Comparison of ENCODE assay signal across 27 cellular contexts in the genomic region with DNA sequence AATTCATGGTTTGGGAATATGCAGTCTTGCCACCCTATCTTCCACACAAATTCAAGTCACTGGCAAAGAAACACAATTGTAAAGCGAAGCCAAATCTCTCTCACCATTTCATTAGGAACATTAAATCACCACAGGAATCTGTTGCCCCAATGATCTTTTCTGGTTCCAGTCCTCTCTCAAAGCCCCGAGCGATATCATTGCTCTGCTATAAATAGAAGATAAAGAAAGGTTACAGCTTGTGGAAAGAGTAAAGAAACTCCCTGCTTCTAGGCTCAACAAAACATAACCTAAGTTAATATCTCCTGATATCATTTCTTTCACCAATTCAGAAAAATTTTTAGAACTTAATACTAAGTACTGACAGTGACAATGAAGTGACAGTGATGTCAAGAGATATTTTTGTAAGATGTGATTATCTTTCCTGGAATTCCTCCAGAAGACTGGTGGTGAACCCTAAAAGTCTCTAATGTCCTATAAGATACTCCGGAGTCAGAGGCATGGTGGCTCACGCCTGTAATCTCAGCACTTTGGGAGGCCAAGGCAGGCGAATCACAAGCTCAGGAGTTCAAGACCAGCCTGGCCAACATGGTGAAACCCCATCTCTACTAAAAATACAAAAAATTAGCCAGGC. TPM values are rescaled to one million over a fixed set of nuclear protein-coding genes. Genes with fewer than 3 reads are reported as not detected.
DNase-seq lines count a peak whose midpoint lies in the region; ATAC-seq, FAIRE-seq and TF ChIP-seq lines count a peak whose summit lies in the region.
"Had no signal": no experiment of that assay in that cellular context is flagged by ENCODE, and none has a peak within 500 bp of the region (broad histone marks: within the 10 kb centered on the region; RNA-seq: fewer than 3 reads in every experiment).

No MANE protein-coding gene starts in this region.

- intact Hi-C loops in heart right ventricle (cut with DNase I) (no loop called here), kidney (cut with DNase I) (no loop called here), transverse colon (cut with DNase I; ENCODE audit: low total_unique reads) (no loop called here)

- H3K9ac ChIP-seq in kidney (ENCODE audit: low read length in 2 of 2), result no peak overlapping the region

- H3K27me3 ChIP-seq in heart right ventricle, result no peaks in the 10 kb centered on the region
- no peaks in the 10 kb centered on the region for H3K27me3 ChIP-seq in osteoblast (ENCODE audit: insufficient read depth, low read length)
- no peaks in the 10 kb centered on the region for H3K27me3 ChIP-seq in transverse colon
- H3K27me3 ChIP-seq: SJSA1 had no signal

- H3K9me3 ChIP-seq in heart right ventricle, result no peaks in the 10 kb centered on the region
- H3K9me3 ChIP-seq in kidney (ENCODE audit: control insufficient read depth in 1 of 2, low read length in 2 of 2), result no peaks in the 10 kb centered on the region
- H3K9me3 ChIP-seq in osteoblast (ENCODE audit: low read depth, low read length), result no peaks in the 10 kb centered on the region
- no peaks in the 10 kb centered on the region for H3K9me3 ChIP-seq in transverse colon
- H3K9me3 ChIP-seq: SJSA1 had no signal

- TF ChIP-seq CTCF in endothelial cell (IDR thresholded peaks at IDR 0.05; ENCODE audit: unreplicated experiment) (no peak), heart right ventricle (IDR thresholded peaks at IDR 0.05) (no peak), kidney (IDR thresholded peaks at IDR 0.05; ENCODE audit: borderline replicate concordance, extremely low read depth, insufficient read depth) (no peak), osteoblast (IDR thresholded peaks at IDR 0.05; ENCODE audit: extremely low read depth, low read depth, low read length) (no peak), transverse colon (IDR thresholded peaks at IDR 0.05) (no peak)

- no peak for TF ChIP-seq POLR2A in transverse colon (IDR thresholded peaks at IDR 0.05)

- H3K79me2 ChIP-seq in osteoblast (ENCODE audit: insufficient read depth, low read length), result peaks cover 23% of the 10 kb centered on the region

- H3K36me3 Mint-ChIP-seq in endothelial cell (ENCODE audit: low read depth, unreplicated experiment), result peaks cover 14% of the 10 kb centered on the region

- H3K27ac ChIP-seq in heart right ventricle, result peak overlapping the region; percentile 14 to 83 (median 69)
- H3K27ac ChIP-seq in kidney (ENCODE audit: low read depth in 2 of 2, low read length in 2 of 2), result no peak overlapping the region
- no peak overlapping the region for H3K27ac ChIP-seq in osteoblast (ENCODE audit: low read depth, low read length)
- H3K27ac ChIP-seq in transverse colon, result no peak overlapping the region
- H3K27ac ChIP-seq: SJSA1 had no signal

- peaks cover 0 to 33% (median 12%) of the 10 kb centered on the region in 9 donors for H3K4me1 ChIP-seq in heart right ventricle
- H3K4me1 ChIP-seq in kidney (ENCODE audit: control insufficient read depth in 1 of 2, insufficient read depth in 1 of 2, low read depth in 1 of 2, low read length in 2 of 2), result no peaks in the 10 kb centered on the region
- no peaks in the 10 kb centered on the region for H3K4me1 ChIP-seq in osteoblast (ENCODE audit: insufficient read depth, low read length)
- peaks cover 0 to 5% (median 0%) of the 10 kb centered on the region in 4 donors for H3K4me1 ChIP-seq in transverse colon
- H3K4me1 ChIP-seq: SJSA1 had no signal

- ATAC-seq in heart right ventricle, result peak in 4 of 8 donors; percentile 50 to 68 (median 60)
- ATAC-seq in HG02938 (IDR thresholded peaks at IDR 0.05; ENCODE audit: unreplicated experiment), result no peak
- no peak for ATAC-seq in HG03439 (IDR thresholded peaks at IDR 0.05; ENCODE audit: unreplicated experiment)
- ATAC-seq: HCT116, PC-3 had no signal

- H3K4me2 ChIP-seq in osteoblast (ENCODE audit: insufficient read depth, low read length), result no peak overlapping the region

- H3K27ac Mint-ChIP-seq in endothelial cell (ENCODE audit: unreplicated experiment), result peak overlapping the region; percentile 13

- FAIRE-seq in kidney (lab: Jason Lieb, UNC), result no peak
- FAIRE-seq: GM12892, H1, HTR-8/SVneo had no signal

- H3K4me1 Mint-ChIP-seq in endothelial cell (ENCODE audit: unreplicated experiment), result peaks cover 7% of the 10 kb centered on the region

- H3K27me3 Mint-ChIP-seq in endothelial cell (ENCODE audit: unreplicated experiment), result no peaks in the 10 kb centered on the region

- no peaks in the 10 kb centered on the region for H3K9me3 Mint-ChIP-seq in endothelial cell (ENCODE audit: unreplicated experiment)

- DNase-seq in endothelial cell (ENCODE audit: low spot score) (no peak), heart right ventricle (no peak), kidney (peak; percentile 12), osteoblast (ENCODE audit: insufficient read length, low spot score, missing footprints) (peak; percentile 54), NCI-H1417 treated with DMSO at 0.1 percent for 48 hours (lab: John Stamatoyannopoulos, UW) (no peak), transverse colon (no peak)
- DNase-seq: Calu3; DND-41; KBM-7; MV-4-11; NCI-H1105; NCI-H146; NCI-H1930; NCI-H2107; NCI-H446; NCI-H524 treated with DMSO at 0.1 percent for 48 hours; NCI-H774; NK-92 treated with Interleukin-12 subunit alpha and Interleukin-12 subunit beta, amount 100 ng/mL, for 24 hours; PC-3 had no signal

- no peak overlapping the region for H2AFZ ChIP-seq in osteoblast (ENCODE audit: low read length)

- in situ Hi-C loops in transverse colon (cut with MboI; ENCODE audit: low pct_ligation_motif_present in 1 of 4, low pct_unique_long_range_greater_than_20kb in 1 of 4, low sequenced_read_pairs in 3 of 4), result no loop called here

- peak overlapping the region; percentile 8 for H3K4me3 Mint-ChIP-seq in endothelial cell (ENCODE audit: unreplicated experiment)

- no peak overlapping the region for H3K4me3 ChIP-seq in heart right ventricle
- no peak overlapping the region for H3K4me3 ChIP-seq in kidney (ENCODE audit: low read length in 2 of 2)
- no peak overlapping the region for H3K4me3 ChIP-seq in osteoblast (ENCODE audit: insufficient read depth, low read length)
- no peak overlapping the region for H3K4me3 ChIP-seq in transverse colon
- H3K4me3 ChIP-seq: SJSA1 had no signal

- 51 to 65% methylated on average over 6 of the region's 6 CpGs for WGBS in heart right ventricle, 2 donors
- WGBS in transverse colon (ENCODE audit: low coverage in 1 of 2), 2 donors, result 92 to 98% methylated on average over 6 of the region's 6 CpGs

- H3K36me3 ChIP-seq in heart right ventricle (peaks cover 0 to 92% (median 26%) of the 10 kb centered on the region in 9 donors), kidney (ENCODE audit: control insufficient read depth in 1 of 2, insufficient read depth in 2 of 2, low read length in 2 of 2) (peaks cover 6 to 13% of the 10 kb centered on the region in 2 donors), osteoblast (ENCODE audit: insufficient read depth, low read length) (peaks cover 65% of the 10 kb centered on the region), transverse colon (peaks cover 0 to 30% (median 9%) of the 10 kb centered on the region in 4 donors)

- no peak for TF ChIP-seq EP300 in transverse colon (IDR thresholded peaks at IDR 0.05; ENCODE audit: low read depth)

- no peaks in the 10 kb centered on the region for H4K20me1 ChIP-seq in osteoblast (ENCODE audit: insufficient read depth, low read length)

RNA-seq across cellular contexts. Expression of a gene that starts 33.8 kb away (rescaled TPM):
- 173 TPM for total RNA-seq in endothelial cell (ENCODE audit: unreplicated experiment)
- 10 to 100 TPM; 44.4 to 53.5 (median 49.7) TPM for total RNA-seq in heart right ventricle
- 10 to 100 TPM; 13.4 to 19.2 TPM for polyA plus RNA-seq in heart right ventricle
- 112 TPM for total RNA-seq in kidney
- polyA plus RNA-seq in kidney (ENCODE audit: insufficient read depth, low read depth, low replicate concordance), result 15.0 TPM
- total RNA-seq in osteoblast, result 37.1 and 37.6 TPM in 2 replicates
- total RNA-seq in transverse colon, result 10 to 100 TPM; 18.9 to 28.8 (median 22.8) TPM

RNA-seq across cellular contexts. Expression of a gene that starts 34.4 kb away (rescaled TPM):
- total RNA-seq in endothelial cell (ENCODE audit: unreplicated experiment), result 1,804 TPM
- 100 to 1,000 TPM; 419 to 538 (median 462) TPM for total RNA-seq in heart right ventricle
- polyA plus RNA-seq in heart right ventricle, result 100 to 1,000 TPM; 353 to 641 TPM
- 964 TPM for total RNA-seq in kidney
- 648 TPM for polyA plus RNA-seq in kidney (ENCODE audit: insufficient read depth, low read depth, low replicate concordance)
- total RNA-seq in osteoblast, result 217 and 232 TPM in 2 replicates
- total RNA-seq in transverse colon, result 100 to 1,000 TPM; 104 to 747 (median 326) TPM

RNA-seq across cellular contexts. Expression of a gene that starts 54.7 kb away (rescaled TPM):
- total RNA-seq in endothelial cell (ENCODE audit: unreplicated experiment) (0.49 TPM), heart right ventricle (1 to 10 TPM in 1 of 10 donors, under 1 TPM in 8, not detected in 1; 0.17 to 1.4 (median 0.50) TPM), kidney (1.6 TPM), osteoblast (1.4 and 2.7 TPM in 2 replicates), transverse colon (not detected)
- polyA plus RNA-seq in heart right ventricle (under 1 TPM in 1 of 2 donors, not detected in 1; 0.28 TPM), kidney (ENCODE audit: insufficient read depth, low read depth, low replicate concordance) (not detected)
- total RNA-seq: A172, SJSA1 had no signal

RNA-seq across cellular contexts. Expression of a gene that starts 57.3 kb away (rescaled TPM):
- total RNA-seq in endothelial cell (ENCODE audit: unreplicated experiment) (24.2 TPM), heart right ventricle (10 to 100 TPM in 9 of 10 donors, 1 to 10 TPM in 1; 8.8 to 20.7 (median 13.8) TPM), kidney (27.6 TPM), osteoblast (23.5 and 36.5 TPM in 2 replicates), transverse colon (10 to 100 TPM; 46.0 to 91.3 (median 50.1) TPM)
- polyA plus RNA-seq in heart right ventricle (10 to 100 TPM; 16.2 to 28.8 TPM), kidney (ENCODE audit: insufficient read depth, low read depth, low replicate concordance) (68.3 TPM)

Comparison
In these comparisons a context has a peak if more than half of its experiments do, and no peak if none do; other contexts are left out.
1. DNase-seq: peak in kidney (single experiment) and osteoblast (single experiment); none in endothelial cell (single experiment), heart right ventricle (0 of 2), NCI-H1417 treated with DMSO at 0.1 percent for 48 hours (single experiment) and transverse colon (single experiment).
2. H3K27ac ChIP-seq: peak in heart right ventricle (10 of 10); none in kidney (0 of 2), osteoblast (single experiment) and transverse colon (0 of 4).